In the genomic region with DNA sequence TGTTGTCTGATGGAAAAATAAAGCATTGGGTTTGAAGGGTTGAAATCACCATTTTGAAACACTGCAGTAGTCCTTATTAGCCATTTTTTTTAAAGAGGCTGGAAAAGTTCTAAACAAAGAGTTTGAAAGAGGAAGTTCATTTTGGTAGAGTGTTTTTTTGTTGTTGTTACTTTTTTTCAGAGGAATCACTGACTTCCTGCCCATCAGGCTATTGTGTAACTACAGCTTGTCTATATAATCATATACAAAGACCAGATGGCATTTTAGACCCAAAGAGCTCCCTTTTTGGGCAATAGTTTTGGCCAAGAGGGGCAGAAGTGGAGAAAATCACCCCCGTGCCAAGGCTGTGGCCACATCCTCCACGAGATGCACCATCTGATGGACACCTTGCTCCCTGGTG, we compare ENCODE assay signal across 30 cellular contexts.
DNase-seq lines count a peak whose midpoint lies in the region; ATAC-seq and TF ChIP-seq lines count a peak whose summit lies in the region.
"Had no signal": no experiment of that assay in that cellular context is flagged by ENCODE, and none has a peak within 500 bp of the region (broad histone marks: within the 10 kb centered on the region; RNA-seq: fewer than 3 reads in every experiment).

No MANE protein-coding gene starts in this region.

- no peak for TF ChIP-seq POLR2A in suprapubic skin (IDR thresholded peaks at IDR 0.05)
- no peak for TF ChIP-seq POLR2A in heart left ventricle (IDR thresholded peaks at IDR 0.05)

- H3K4me1 Mint-ChIP-seq in endothelial cell (ENCODE audit: unreplicated experiment) = peaks cover 25% of the 10 kb centered on the region
- H3K4me1 Mint-ChIP-seq: activated naive CD4-positive, alpha-beta T cell treated with anti-CD3 and anti-CD28 coated beads, Interleukin-2, amount 50 U/mL, for 24 hours; activated T-helper 17 cell treated with anti-CD3 and anti-CD28 coated beads, Interleukin-2, amount 50 U/mL, for 72 hours had no signal

- H3K27ac Mint-ChIP-seq in endothelial cell (ENCODE audit: unreplicated experiment) = peak overlapping the region; percentile 77
- H3K27ac Mint-ChIP-seq: activated CD8-positive, alpha-beta T cell treated with anti-CD3 and anti-CD28 coated beads, Interleukin-2, amount 10 ng/mL, durations not matched to agents 7 days and 5 days; activated T-helper 17 cell treated with anti-CD3 and anti-CD28 coated beads, Interleukin-2, amount 50 U/mL, for 72 hours; GM23338; natural killer cell treated with Interleukin-12 subunit alpha and Interleukin-12 subunit beta and Interleukin-15 and Interleukin-18, amount 100 ng/mL, for 72 hours had no signal

- no peaks in the 10 kb centered on the region for H3K9me3 Mint-ChIP-seq in endothelial cell (ENCODE audit: unreplicated experiment)
- H3K9me3 Mint-ChIP-seq: activated naive CD4-positive, alpha-beta T cell treated with anti-CD3 and anti-CD28 coated beads, Interleukin-2, amount 50 U/mL, for 24 hours; activated T-helper 17 cell treated with anti-CD3 and anti-CD28 coated beads, Interleukin-2, amount 50 U/mL, for 72 hours; GM23338; natural killer cell treated with Interleukin-12 subunit alpha and Interleukin-12 subunit beta and Interleukin-15 and Interleukin-18, amount 100 ng/mL, for 72 hours had no signal

- TF ChIP-seq EP300 in suprapubic skin (IDR thresholded peaks at IDR 0.05) = no peak

- H3K9me2 ChIP-seq in OCI-LY1 (ENCODE audit: low read depth, low read length) = no peaks in the 10 kb centered on the region

- H3F3A ChIP-seq in OCI-LY1 (ENCODE audit: insufficient read depth, low read length) = no peaks in the 10 kb centered on the region; the same call in 1 of the 2 replicates

- peak overlapping the region; percentile 68 for H3K4me2 ChIP-seq in OCI-LY1 (ENCODE audit: low read length)
- H3K4me2 ChIP-seq: GM23338, hepatocyte had no signal

- peaks cover 76% of the 10 kb centered on the region for H3K4me1 ChIP-seq in OCI-LY1 (ENCODE audit: insufficient read depth, low read length, severe bottlenecking)
- peaks cover 5% of the 10 kb centered on the region for H3K4me1 ChIP-seq in suprapubic skin
- H3K4me1 ChIP-seq in ascending aorta = no peaks in the 10 kb centered on the region
- peaks cover 0 to 5% (median 0%) of the 10 kb centered on the region in 12 donors for H3K4me1 ChIP-seq in heart left ventricle
- H3K4me1 ChIP-seq: Caco-2, lower lobe of right lung had no signal

- intact Hi-C loops in ascending aorta (cut with DNase I) = no loop called here
- intact Hi-C loops in heart left ventricle (cut with DNase I) = no loop called here

- H3K9me3 ChIP-seq in OCI-LY1 (ENCODE audit: low read length) (no peaks in the 10 kb centered on the region), suprapubic skin (no peaks in the 10 kb centered on the region), ascending aorta (no peaks in the 10 kb centered on the region), heart left ventricle (no peaks in the 10 kb centered on the region)
- H3K9me3 ChIP-seq: Caco-2, lower lobe of right lung had no signal

- no peaks in the 10 kb centered on the region for H4K20me1 ChIP-seq in OCI-LY1 (ENCODE audit: insufficient read depth, low read length)

- no peak overlapping the region for H2AFZ ChIP-seq in OCI-LY1 (ENCODE audit: low read length)
- H2AFZ ChIP-seq: GM23338, hepatocyte had no signal

- peak; percentile 33 for ATAC-seq in HG02678 (IDR thresholded peaks at IDR 0.05; ENCODE audit: unreplicated experiment)
- ATAC-seq in heart left ventricle = no peak
- ATAC-seq: activated CD8-positive, alpha-beta T cell treated with anti-CD3 and anti-CD28 coated beads, Interleukin-2, amount 10 ng/mL, durations not matched to agents 7 days and 5 days; GM23338; lower lobe of right lung; natural killer cell treated with Interleukin-12 subunit alpha and Interleukin-12 subunit beta and Interleukin-15 and Interleukin-18, amount 100 ng/mL, for 72 hours; Panc1 had no signal

- H3K9ac ChIP-seq in OCI-LY1 (ENCODE audit: low read length) = peak overlapping the region; percentile 49

- H3K36me3 ChIP-seq in OCI-LY1 (ENCODE audit: insufficient read depth, low read length) (no peaks in the 10 kb centered on the region), suprapubic skin (no peaks in the 10 kb centered on the region), ascending aorta (no peaks in the 10 kb centered on the region), heart left ventricle (no peaks in the 10 kb centered on the region)
- H3K36me3 ChIP-seq: lower lobe of right lung had no signal

- no CpG with 5 or more reads among the region's 2 CpGs for WGBS in suprapubic skin
- 55 to 83% methylated on average over 2 of the region's 2 CpGs; no CpG with 5 or more reads in 2 of the 4 donors for WGBS in heart left ventricle, 4 donors

- H3K36me3 Mint-ChIP-seq in endothelial cell (ENCODE audit: low read depth, unreplicated experiment) = no peaks in the 10 kb centered on the region
- H3K36me3 Mint-ChIP-seq: activated naive CD4-positive, alpha-beta T cell treated with anti-CD3 and anti-CD28 coated beads, Interleukin-2, amount 50 U/mL, for 24 hours; natural killer cell treated with Interleukin-12 subunit alpha and Interleukin-12 subunit beta and Interleukin-15 and Interleukin-18, amount 100 ng/mL, for 72 hours had no signal

- H3K27me3 ChIP-seq in OCI-LY1 (ENCODE audit: insufficient read depth, low read length) (no peaks in the 10 kb centered on the region), suprapubic skin (no peaks in the 10 kb centered on the region), ascending aorta (no peaks in the 10 kb centered on the region), heart left ventricle (no peaks in the 10 kb centered on the region)
- H3K27me3 ChIP-seq: hepatocyte had no signal

- peaks cover 3% of the 10 kb centered on the region for H3K27me3 Mint-ChIP-seq in endothelial cell (ENCODE audit: unreplicated experiment)
- H3K27me3 Mint-ChIP-seq: activated naive CD4-positive, alpha-beta T cell treated with anti-CD3 and anti-CD28 coated beads, Interleukin-2, amount 50 U/mL, for 24 hours; activated T-helper 17 cell treated with anti-CD3 and anti-CD28 coated beads, Interleukin-2, amount 50 U/mL, for 72 hours; natural killer cell treated with Interleukin-12 subunit alpha and Interleukin-12 subunit beta and Interleukin-15 and Interleukin-18, amount 100 ng/mL, for 72 hours had no signal

- DNase-seq in endothelial cell (ENCODE audit: low spot score) (no peak), suprapubic skin (ENCODE audit: low spot score in 2 of 2) (no peak), ascending aorta (ENCODE audit: low spot score in 2 of 2) (no peak), heart left ventricle (no peak), amygdala (lab: John Stamatoyannopoulos, UW) (no peak)
- DNase-seq: activated CD4-positive, alpha-beta T cell treated with anti-CD3 and anti-CD28 coated beads for 4 hours; activated CD8-positive, alpha-beta T cell treated with anti-CD3 and anti-CD28 coated beads, Interleukin-2, amount 10 ng/mL, durations not matched to agents 7 days and 5 days; Caco-2; DMS53; effector memory CD4-positive, alpha-beta T cell; erythroblast; GDM1; lower lobe of right lung; NCI-H1105; NCI-H187 treated with DMSO at 0.1 percent for 48 hours; NCI-H510A treated with DMSO at 0.1 percent for 48 hours; SIG-M5; stimulated activated CD4-positive, alpha-beta T cell treated with anti-CD3 and anti-CD28 coated beads, Interleukin-4, amount 100 ng/mL, for 1 hour; SW 1271; T-helper 9 cell; trophoblast cell had no signal

- H3K27ac ChIP-seq in OCI-LY1 (ENCODE audit: low read depth, low read length, poor library complexity, severe bottlenecking) = peak overlapping the region; percentile 96
- H3K27ac ChIP-seq in suprapubic skin = peak overlapping the region; percentile 10
- no peak overlapping the region for H3K27ac ChIP-seq in ascending aorta
- no peak overlapping the region for H3K27ac ChIP-seq in heart left ventricle
- H3K27ac ChIP-seq: C4-2B, hepatocyte, lower lobe of right lung had no signal

- TF ChIP-seq CTCF in OCI-LY1 (IDR thresholded peaks at IDR 0.05; ENCODE audit: low read length) (no peak), endothelial cell (IDR thresholded peaks at IDR 0.05; ENCODE audit: unreplicated experiment) (no peak), suprapubic skin (IDR thresholded peaks at IDR 0.05) (no peak), ascending aorta (IDR thresholded peaks at IDR 0.05) (no peak), heart left ventricle (IDR thresholded peaks at IDR 0.05) (no peak)

- H3K4me3 ChIP-seq in OCI-LY1 (ENCODE audit: low read depth, low read length, poor library complexity, severe bottlenecking) (peak overlapping the region; percentile 42), suprapubic skin (no peak overlapping the region), ascending aorta (no peak overlapping the region), heart left ventricle (no peak overlapping the region)
- H3K4me3 ChIP-seq: GM23338, hepatocyte, lower lobe of right lung had no signal

- no peaks in the 10 kb centered on the region for H3K79me2 ChIP-seq in OCI-LY1 (ENCODE audit: insufficient read depth, low read length)
- H3K79me2 ChIP-seq: hepatocyte had no signal

- no peak overlapping the region for H3K4me3 Mint-ChIP-seq in endothelial cell (ENCODE audit: unreplicated experiment)
- H3K4me3 Mint-ChIP-seq: activated CD8-positive, alpha-beta T cell treated with anti-CD3 and anti-CD28 coated beads, Interleukin-2, amount 10 ng/mL, durations not matched to agents 7 days and 5 days; activated naive CD4-positive, alpha-beta T cell treated with anti-CD3 and anti-CD28 coated beads, Interleukin-2, amount 50 U/mL, for 24 hours; activated T-helper 17 cell treated with anti-CD3 and anti-CD28 coated beads, Interleukin-2, amount 50 U/mL, for 72 hours; GM23338; natural killer cell treated with Interleukin-12 subunit alpha and Interleukin-12 subunit beta and Interleukin-15 and Interleukin-18, amount 100 ng/mL, for 72 hours had no signal

Comparison
In these comparisons a context has a peak if more than half of its experiments do, and no peak if none do; other contexts are left out.
1. H3K27ac ChIP-seq: peak in OCI-LY1 (single experiment) and suprapubic skin (single experiment); none in ascending aorta (0 of 2) and heart left ventricle (0 of 12).